In genomic region chr17:6757747-6758146, GRCh38 we compare ENCODE assay signal across 18 cellular contexts. TPM values are rescaled to one million over a fixed set of nuclear protein-coding genes. Genes with fewer than 3 reads are reported as not detected.
DNase-seq lines count a peak whose midpoint lies in the region; ATAC-seq, FAIRE-seq and TF ChIP-seq lines count a peak whose summit lies in the region.
"Had no signal": no experiment of that assay in that cellular context is flagged by ENCODE, and none has a peak within 500 bp of the region (broad histone marks: within the 10 kb centered on the region; RNA-seq: fewer than 3 reads in every experiment).

No MANE protein-coding gene starts in this region.

- intact Hi-C loops in psoas muscle (cut with DNase I) (no loop called here), posterior vena cava (cut with DNase I) (no loop called here), colonic mucosa (cut with DNase I) (no loop called here)

- ATAC-seq in activated T-cell treated with anti-CD3 and anti-CD28 coated beads, Interleukin-2, amount 50 U/mL, for 72 hours (replicated peaks in 1 of 2): no peak
- ATAC-seq in activated naive CD8-positive, alpha-beta T cell treated with anti-CD3 and anti-CD28 coated beads, Interleukin-2, amount 50 U/mL, for 24 hours: no peak
- no peak for ATAC-seq in psoas muscle
- ATAC-seq: sciatic nerve had no signal

- H3K36me3 Mint-ChIP-seq in activated T-cell treated with anti-CD3 and anti-CD28 coated beads, Interleukin-2, amount 50 U/mL, for 72 hours (ENCODE audit: insufficient read depth in 2 of 2): peaks cover 5% of the 10 kb centered on the region in 2 donors
- peaks cover 24% of the 10 kb centered on the region for H3K36me3 Mint-ChIP-seq in activated naive CD8-positive, alpha-beta T cell treated with anti-CD3 and anti-CD28 coated beads, Interleukin-2, amount 50 U/mL, for 24 hours (ENCODE audit: low read depth)

- TF ChIP-seq CTCF in psoas muscle (IDR thresholded peaks at IDR 0.05) (no peak), colonic mucosa (IDR thresholded peaks at IDR 0.05) (no peak)

- no peak overlapping the region for H3K27ac ChIP-seq in psoas muscle
- H3K27ac ChIP-seq in colonic mucosa: no peak overlapping the region
- H3K27ac ChIP-seq: ascending aorta, hepatocyte had no signal

- no peak for DNase-seq in activated T-cell treated with anti-CD3 and anti-CD28 coated beads, Interleukin-2, amount 50 U/mL, for 72 hours
- DNase-seq in activated T-cell treated with anti-CD3 and anti-CD28 coated beads, Interleukin-2, amount 50 U/mL, for 48 hours: no peak
- DNase-seq in GM12891 (ENCODE audit: insufficient read length, low spot score) (no peak), psoas muscle (no peak), posterior vena cava (ENCODE audit: low spot score) (no peak), colonic mucosa (no peak), anterior cingulate cortex (lab: John Stamatoyannopoulos, UW) (no peak)
- no peak for DNase-seq in activated naive CD8-positive, alpha-beta T cell treated with anti-CD3 and anti-CD28 coated beads, Interleukin-2, amount 50 U/mL, for 24 hours
- DNase-seq: activated CD4-positive, CD25-positive, alpha-beta regulatory T cell; DMS 273 treated with DMSO at 0.1 percent for 48 hours; kidney; MG63; NCI-H345; substantia nigra had no signal

- no peaks in the 10 kb centered on the region for H3K9me3 Mint-ChIP-seq in activated T-cell treated with anti-CD3 and anti-CD28 coated beads, Interleukin-2, amount 50 U/mL, for 72 hours
- no peaks in the 10 kb centered on the region for H3K9me3 Mint-ChIP-seq in activated naive CD8-positive, alpha-beta T cell treated with anti-CD3 and anti-CD28 coated beads, Interleukin-2, amount 50 U/mL, for 24 hours

- H3K27me3 Mint-ChIP-seq in activated T-cell treated with anti-CD3 and anti-CD28 coated beads, Interleukin-2, amount 50 U/mL, for 72 hours (ENCODE audit: low read depth): no peaks in the 10 kb centered on the region
- H3K27me3 Mint-ChIP-seq in activated naive CD8-positive, alpha-beta T cell treated with anti-CD3 and anti-CD28 coated beads, Interleukin-2, amount 50 U/mL, for 24 hours: no peaks in the 10 kb centered on the region

- peaks cover 1% of the 10 kb centered on the region for H3K4me1 ChIP-seq in psoas muscle
- H3K4me1 ChIP-seq in colonic mucosa: no peaks in the 10 kb centered on the region

- FAIRE-seq in GM12891 (lab: Jason Lieb, UNC): peak; percentile 16
- FAIRE-seq: kidney had no signal

- H3K27ac Mint-ChIP-seq in activated T-cell treated with anti-CD3 and anti-CD28 coated beads, Interleukin-2, amount 50 U/mL, for 72 hours: peak overlapping the region; percentile 34
- peak overlapping the region; percentile 5 for H3K27ac Mint-ChIP-seq in activated naive CD8-positive, alpha-beta T cell treated with anti-CD3 and anti-CD28 coated beads, Interleukin-2, amount 50 U/mL, for 24 hours

- peak overlapping the region; percentile 48 to 55 for H3K4me3 Mint-ChIP-seq in activated T-cell treated with anti-CD3 and anti-CD28 coated beads, Interleukin-2, amount 50 U/mL, for 72 hours
- peak overlapping the region; percentile 6 for H3K4me3 Mint-ChIP-seq in activated naive CD8-positive, alpha-beta T cell treated with anti-CD3 and anti-CD28 coated beads, Interleukin-2, amount 50 U/mL, for 24 hours

- no peak for TF ChIP-seq POLR2A in GM12891 (IDR thresholded peaks at IDR 0.05; ENCODE audit: low read depth, low read length)

- H3K4me1 Mint-ChIP-seq in activated T-cell treated with anti-CD3 and anti-CD28 coated beads, Interleukin-2, amount 50 U/mL, for 72 hours (ENCODE audit: low read depth): peaks cover 50% of the 10 kb centered on the region
- peaks cover 41% of the 10 kb centered on the region for H3K4me1 Mint-ChIP-seq in activated naive CD8-positive, alpha-beta T cell treated with anti-CD3 and anti-CD28 coated beads, Interleukin-2, amount 50 U/mL, for 24 hours

- peaks cover 0 to 28% of the 10 kb centered on the region in 2 donors for H3K36me3 ChIP-seq in psoas muscle (ENCODE audit: insufficient read depth in 1 of 2, low read depth in 1 of 2)
- no peaks in the 10 kb centered on the region for H3K36me3 ChIP-seq in colonic mucosa
- H3K36me3 ChIP-seq: MG63 had no signal

- peaks cover 0 to 7% (median 2%) of the 10 kb centered on the region in 3 donors for H3K27me3 ChIP-seq in psoas muscle (ENCODE audit: insufficient read depth in 3 of 3, low read length in 2 of 3)
- no peaks in the 10 kb centered on the region for H3K27me3 ChIP-seq in colonic mucosa
- H3K27me3 ChIP-seq: ascending aorta, hepatocyte, MG63, vagina had no signal

- H3K4me3 ChIP-seq in psoas muscle: peak overlapping the region; percentile 63
- no peak overlapping the region for H3K4me3 ChIP-seq in colonic mucosa
- H3K4me3 ChIP-seq: hepatocyte, MG63 had no signal

- WGBS in psoas muscle, 3 donors: 88 to 93% (median 93%) methylated on average over 2 of the region's 2 CpGs

- no peak overlapping the region for H3K9ac ChIP-seq in colonic mucosa (ENCODE audit: low read depth in 2 of 2, low read length in 2 of 2)

- H3K9me3 ChIP-seq in psoas muscle (no peaks in the 10 kb centered on the region), colonic mucosa (no peaks in the 10 kb centered on the region)
- H3K9me3 ChIP-seq: ascending aorta, MG63, vagina had no signal

TF ChIP-seq in GM12891, 5 proteins besides CTCF, POLR2A, EP300 and RAD21:
- TF ChIP-seq TAF1 (IDR thresholded peaks at IDR 0.05; ENCODE audit: low read depth, low read length) (no peak), POLR2AphosphoS5 (IDR thresholded peaks at IDR 0.05; ENCODE audit: low read depth, low read length) (no peak), SPI1 (IDR thresholded peaks at IDR 0.05; ENCODE audit: low read depth, low read length) (no peak), PAX5 (IDR thresholded peaks at IDR 0.05; ENCODE audit: insufficient read depth, low read length, severe bottlenecking) (no peak), POU2F2 (IDR thresholded peaks at IDR 0.05; ENCODE audit: low read depth, low read length) (no peak)

RNA-seq across cellular contexts. Expression of gene XAF1, which starts 1.9 kb away (rescaled TPM):
- total RNA-seq in activated T-cell treated with anti-CD3 and anti-CD28 coated beads, Interleukin-2, amount 50 U/mL, for 72 hours: 10 to 100 TPM; 19.1 to 31.1 TPM
- polyA plus RNA-seq in GM12891 (2012; ENCODE audit: low read depth, missing spikeins): 33.0 TPM
- total RNA-seq in psoas muscle (10 to 100 TPM in 2 of 4 donors, 1 to 10 TPM in 2; 6.9 to 14.0 (median 9.8) TPM), posterior vena cava (10 to 100 TPM; 33.1 to 51.5 TPM), colonic mucosa (10 to 100 TPM in 1 of 2 donors, 1 to 10 TPM in 1; 8.5 to 11.7 TPM)
- 1 to 10 TPM; 3.7 to 7.4 (median 7.4) TPM for polyA plus RNA-seq in psoas muscle

RNA-seq across cellular contexts. Expression of gene FBXO39, which starts 18.3 kb away (rescaled TPM):
- total RNA-seq in activated T-cell treated with anti-CD3 and anti-CD28 coated beads, Interleukin-2, amount 50 U/mL, for 72 hours: 1 to 10 TPM in 1 of 2 donors, not detected in 1; 1.0 TPM
- not detected for polyA plus RNA-seq in GM12891 (2012; ENCODE audit: low read depth, missing spikeins)
- total RNA-seq in psoas muscle: under 1 TPM in 2 of 4 donors, not detected in 2; 0.30 to 0.34 TPM
- polyA plus RNA-seq in psoas muscle: under 1 TPM in 2 of 3 donors, not detected in 1; 0.01 to 0.18 TPM
- under 1 TPM in 1 of 2 donors, not detected in 1; 0.67 TPM for total RNA-seq in posterior vena cava
- not detected for total RNA-seq in colonic mucosa
- total RNA-seq: ascending aorta, hepatocyte, kidney, vagina had no signal
- polyA plus RNA-seq: hepatocyte had no signal

RNA-seq across cellular contexts. Expression of gene SLC13A5, which starts 44.6 kb away (rescaled TPM):
- under 1 TPM in 1 of 2 donors, not detected in 1; 0.22 TPM for total RNA-seq in activated T-cell treated with anti-CD3 and anti-CD28 coated beads, Interleukin-2, amount 50 U/mL, for 72 hours
- 0.05 TPM for polyA plus RNA-seq in GM12891 (2012; ENCODE audit: low read depth, missing spikeins)
- total RNA-seq in psoas muscle: under 1 TPM in 1 of 4 donors, not detected in 3; 0.17 TPM
- polyA plus RNA-seq in psoas muscle: under 1 TPM in 2 of 3 donors, not detected in 1; 0.01 to 0.03 TPM
- under 1 TPM in 1 of 2 donors, not detected in 1; 0.10 TPM for total RNA-seq in posterior vena cava
- total RNA-seq in colonic mucosa: under 1 TPM in 1 of 2 donors, not detected in 1; 0.62 TPM
- total RNA-seq: kidney had no signal
